In genomic region chr2:167608487-167608886, GRCh38 we compare ENCODE assay signal across 28 cellular contexts.
"Had no signal": no experiment of that assay in that cellular context is flagged by ENCODE, and none has a peak within 500 bp of the region (broad histone marks: within the 10 kb centered on the region; RNA-seq: fewer than 3 reads in every experiment).

No MANE protein-coding gene starts in this region.

- H3K4me3 Mint-ChIP-seq: dendritic cell treated with granulocyte-macrophage colony-stimulating factor and Interleukin-4, amounts not matched to agents 40 ng/mL and 50 ng/mL, for 4 days; effector memory CD8-positive, alpha-beta T cell; endodermal cell had no signal

- H3K27me3 Mint-ChIP-seq: dendritic cell treated with granulocyte-macrophage colony-stimulating factor and Interleukin-4, amounts not matched to agents 40 ng/mL and 50 ng/mL, for 4 days; effector memory CD8-positive, alpha-beta T cell had no signal

- H3K27me3 ChIP-seq: colonic mucosa, dorsolateral prefrontal cortex, esophagus muscularis mucosa, esophagus squamous epithelium, foreskin keratinocyte, gastrocnemius medialis, gastroesophageal sphincter, heart left ventricle, heart right ventricle had no signal

- H3K4me3 ChIP-seq: colonic mucosa, coronary artery, dorsolateral prefrontal cortex, esophagus muscularis mucosa, esophagus squamous epithelium, gastrocnemius medialis, gastroesophageal sphincter, heart left ventricle, heart right ventricle had no signal

- H3K9me3 Mint-ChIP-seq: dendritic cell treated with granulocyte-macrophage colony-stimulating factor and Interleukin-4, amounts not matched to agents 40 ng/mL and 50 ng/mL, for 4 days; effector memory CD8-positive, alpha-beta T cell; endodermal cell had no signal

- H3K4me1 ChIP-seq: colonic mucosa, esophagus muscularis mucosa, esophagus squamous epithelium, foreskin keratinocyte, gastrocnemius medialis, gastroesophageal sphincter, heart left ventricle, heart right ventricle had no signal

- DNase-seq: colonic mucosa; cortex of kidney; dermis blood vessel endothelial cell; dorsolateral prefrontal cortex; effector CD4-positive, alpha-beta T cell; effector CD8-positive, alpha-beta T cell; effector memory CD4-positive, alpha-beta T cell; effector memory CD8-positive, alpha-beta T cell; endodermal cell; erythroblast; esophagus squamous epithelium; foreskin fibroblast; foreskin keratinocyte; foreskin melanocyte; gastrocnemius medialis; glutamatergic neuron; head of caudate nucleus; heart left ventricle; heart right ventricle had no signal

- H3K27ac ChIP-seq: colonic mucosa, coronary artery, dorsolateral prefrontal cortex, epithelial cell of prostate, esophagus muscularis mucosa, esophagus squamous epithelium, foreskin keratinocyte, gastrocnemius medialis, gastroesophageal sphincter, heart left ventricle, heart right ventricle had no signal

- H3K27ac Mint-ChIP-seq: dendritic cell treated with granulocyte-macrophage colony-stimulating factor and Interleukin-4, amounts not matched to agents 40 ng/mL and 50 ng/mL, for 4 days; effector memory CD8-positive, alpha-beta T cell; endodermal cell had no signal

- H3K9me3 ChIP-seq: colonic mucosa, esophagus muscularis mucosa, esophagus squamous epithelium, gastrocnemius medialis, gastroesophageal sphincter, heart left ventricle, heart right ventricle had no signal

- H3K36me3 ChIP-seq: colonic mucosa, esophagus muscularis mucosa, esophagus squamous epithelium, gastrocnemius medialis, gastroesophageal sphincter, heart left ventricle, heart right ventricle had no signal

- ATAC-seq: effector memory CD8-positive, alpha-beta T cell; esophagus mucosa; foreskin keratinocyte; gastrocnemius medialis; gastroesophageal sphincter; heart left ventricle; heart right ventricle had no signal

- FAIRE-seq: endometrium, endothelial cell of umbilical vein, frontal cortex had no signal
